In genomic region chr14:89367449-89368120, GRCh38 we compare ENCODE assay signal across 11 cellular contexts. TPM values are rescaled to one million over a fixed set of nuclear protein-coding genes. Genes with fewer than 3 reads are reported as not detected.
A peak's percentile ranks its signal among the peaks of the same experiment; 100 is the strongest.
DNase-seq lines count a peak whose midpoint lies in the region; ATAC-seq and TF ChIP-seq lines count a peak whose summit lies in the region.
"Had no signal": no experiment of that assay in that cellular context is flagged by ENCODE, and none has a peak within 500 bp of the region (broad histone marks: within the 10 kb centered on the region; RNA-seq: fewer than 3 reads in every experiment).

No MANE protein-coding gene starts in this region.

- no CpG with 5 or more reads among the region's 18 CpGs for WGBS in neuronal stem cell (ENCODE audit: extremely low coverage in 2 of 2, insufficient read length in 2 of 2, insufficient replicate concordance in 1 of 2), 2 donors

- no peaks in the 10 kb centered on the region for H3K36me3 Mint-ChIP-seq in glutamatergic neuron (ENCODE audit: unreplicated experiment)

- H2AFZ ChIP-seq in SU-DHL-6 (ENCODE audit: low read depth, low read length, severe bottlenecking) (no peak overlapping the region), neuronal stem cell (ENCODE audit: low read length) (no peak overlapping the region)

- H3K14ac ChIP-seq in neuronal stem cell (ENCODE audit: low read length), result no peak overlapping the region

- no peak overlapping the region for H4K91ac ChIP-seq in neuronal stem cell (ENCODE audit: low read depth, low read length, poor library complexity)

- H3K23ac ChIP-seq in neuronal stem cell (ENCODE audit: low read depth, low read length, poor library complexity), result no peak overlapping the region

- H3K9me3 ChIP-seq in BLaER1 treated with 17β-estradiol and CSF1 and Interleukin-3, amounts not matched to agents 10 nM and 100 nM (replicated peaks in 1 of 11), result peaks cover 0 to 40% (median 19%) of the 10 kb centered on the region in 11 experiments; a peak in 15 of 22 replicates
- H3K9me3 ChIP-seq in SU-DHL-6 (ENCODE audit: insufficient read depth, low read length) (no peaks in the 10 kb centered on the region), neuronal stem cell (replicated peaks in 1 of 2; ENCODE audit: control insufficient read depth in 2 of 2, insufficient read depth in 1 of 2, low read depth in 1 of 2, low read length in 2 of 2) (no peaks in the 10 kb centered on the region)

- no peak overlapping the region for H2BK5ac ChIP-seq in neuronal stem cell (ENCODE audit: low read length)

- peak overlapping the region; percentile 43 for H3K27ac Mint-ChIP-seq in glutamatergic neuron (ENCODE audit: unreplicated experiment)

- H3K4me3 ChIP-seq in BLaER1 treated with 17β-estradiol and CSF1 and Interleukin-3, amounts not matched to agents 10 nM and 100 nM, result no peak overlapping the region
- H3K4me3 ChIP-seq in SU-DHL-6 (ENCODE audit: insufficient read depth, low read length, poor library complexity, severe bottlenecking) (no peak overlapping the region), neuronal stem cell (ENCODE audit: low read length in 2 of 2) (no peak overlapping the region)

- no peaks in the 10 kb centered on the region for H3K27me3 ChIP-seq in BLaER1 treated with 17β-estradiol and CSF1 and Interleukin-3, amounts not matched to agents 10 nM and 100 nM
- H3K27me3 ChIP-seq in SU-DHL-6 (ENCODE audit: low read length) (no peaks in the 10 kb centered on the region), neuronal stem cell (ENCODE audit: control insufficient read depth in 3 of 3, insufficient read depth in 3 of 3, low read depth in 1 of 3, low read length in 3 of 3) (no peaks in the 10 kb centered on the region)

- ATAC-seq in HG03571 (IDR thresholded peaks at IDR 0.05; ENCODE audit: unreplicated experiment), result no peak
- no peak for ATAC-seq in GM18520 (IDR thresholded peaks at IDR 0.05; ENCODE audit: unreplicated experiment)

- DNase-seq in glutamatergic neuron (no peak), neuronal stem cell (ENCODE audit: low spot score) (no peak), NCI-H2081 treated with DMSO at 0.1 percent for 48 hours (lab: John Stamatoyannopoulos, UW) (no peak)
- no peak for DNase-seq in stimulated activated naive CD4-positive, alpha-beta T cell treated with Interleukin-2 at 50 U/mL for 16 hours (lab: John Stamatoyannopoulos, UW)
- DNase-seq: activated gamma-delta T cell; effector memory CD4-positive, alpha-beta T cell had no signal

- H2BK12ac ChIP-seq in neuronal stem cell (ENCODE audit: low read length), result no peak overlapping the region

- peaks cover 2% of the 10 kb centered on the region for H3K27me3 Mint-ChIP-seq in glutamatergic neuron (ENCODE audit: unreplicated experiment)

- H2BK120ac ChIP-seq in neuronal stem cell (ENCODE audit: low read depth, low read length), result no peak overlapping the region

- H3K9me3 Mint-ChIP-seq in glutamatergic neuron (ENCODE audit: unreplicated experiment), result peaks cover 2% of the 10 kb centered on the region

- peaks cover 43% of the 10 kb centered on the region for H3K4me1 Mint-ChIP-seq in glutamatergic neuron (ENCODE audit: low read depth, unreplicated experiment)

- no peak overlapping the region for H2BK15ac ChIP-seq in neuronal stem cell (ENCODE audit: low read length)

- H3K79me1 ChIP-seq in neuronal stem cell (ENCODE audit: low read depth, low read length), result peaks cover 3% of the 10 kb centered on the region

- H3K9me2 ChIP-seq in SU-DHL-6 (replicated peaks; ENCODE audit: insufficient read depth, low read length), result no peaks in the 10 kb centered on the region

- H3K9ac ChIP-seq in BLaER1 treated with 17β-estradiol and CSF1 and Interleukin-3, amounts not matched to agents 10 nM and 100 nM, result peak overlapping the region in 5 of 11 experiments; percentile 1 to 58 (median 45); a peak in 2 of 22 replicates
- H3K9ac ChIP-seq in SU-DHL-6 (ENCODE audit: low read length) (peak overlapping the region; percentile 25; the same call in 1 of the 2 replicates), neuronal stem cell (ENCODE audit: low read depth, low read length, poor library complexity) (no peak overlapping the region)

- peak overlapping the region in 10 of 11 experiments; percentile 58 to 92 (median 76); a peak in 20 of 22 replicates for H3K27ac ChIP-seq in BLaER1 treated with 17β-estradiol and CSF1 and Interleukin-3, amounts not matched to agents 10 nM and 100 nM
- H3K27ac ChIP-seq in SU-DHL-6 (ENCODE audit: low read depth, low read length) (peak overlapping the region; percentile 97), neuronal stem cell (replicated peaks; ENCODE audit: low read length) (no peak overlapping the region)

- peaks cover 0 to 37% (median 0%) of the 10 kb centered on the region in 11 experiments; a peak in 6 of 22 replicates for H4K20me1 ChIP-seq in BLaER1 treated with 17β-estradiol and CSF1 and Interleukin-3, amounts not matched to agents 10 nM and 100 nM
- H4K20me1 ChIP-seq in SU-DHL-6 (ENCODE audit: low read depth, low read length), result no peaks in the 10 kb centered on the region

- TF ChIP-seq CTCF in SU-DHL-6 (IDR thresholded peaks at IDR 0.05; ENCODE audit: insufficient read depth, low read length, poor library complexity, severe bottlenecking) (no peak), glutamatergic neuron (IDR thresholded peaks at IDR 0.05; ENCODE audit: partially characterized antibody, unreplicated experiment) (no peak)

- H2AK5ac ChIP-seq in neuronal stem cell (ENCODE audit: low read depth, low read length), result no peak overlapping the region

- peaks cover 0 to 26% (median 11%) of the 10 kb centered on the region in 11 experiments; a peak in 7 of 22 replicates for H3K36me3 ChIP-seq in BLaER1 treated with 17β-estradiol and CSF1 and Interleukin-3, amounts not matched to agents 10 nM and 100 nM
- H3K36me3 ChIP-seq in SU-DHL-6 (ENCODE audit: low read length), result no peaks in the 10 kb centered on the region; the same call in 1 of the 2 replicates
- H3K36me3 ChIP-seq in neuronal stem cell (replicated peaks in 1 of 2; ENCODE audit: control insufficient read depth in 2 of 2, insufficient read depth in 2 of 2, low read length in 2 of 2), result no peaks in the 10 kb centered on the region

- H3K18ac ChIP-seq in neuronal stem cell (ENCODE audit: low read length), result peak overlapping the region; percentile 25

- H3K4me2 ChIP-seq in BLaER1 treated with 17β-estradiol and CSF1 and Interleukin-3, amounts not matched to agents 10 nM and 100 nM, result peak overlapping the region; percentile 80 to 98 (median 92)
- H3K4me2 ChIP-seq in SU-DHL-6 (ENCODE audit: low read depth, low read length, poor library complexity, severe bottlenecking) (peak overlapping the region; percentile 87), neuronal stem cell (ENCODE audit: insufficient read depth, low read length, poor library complexity, severe bottlenecking) (no peak overlapping the region)

- no peak overlapping the region for H4K8ac ChIP-seq in neuronal stem cell (ENCODE audit: low read depth, low read length)

- peaks cover 79 to 95% (median 90%) of the 10 kb centered on the region in 10 experiments for H3K4me1 ChIP-seq in BLaER1 treated with 17β-estradiol and CSF1 and Interleukin-3, amounts not matched to agents 10 nM and 100 nM
- peaks cover 0 to 3% of the 10 kb centered on the region in 2 donors for H3K4me1 ChIP-seq in neuronal stem cell (ENCODE audit: control insufficient read depth in 2 of 2, insufficient read depth in 1 of 2, low read depth in 1 of 2, low read length in 2 of 2)

- peaks cover 92% of the 10 kb centered on the region for H3K79me2 ChIP-seq in SU-DHL-6 (ENCODE audit: insufficient read depth, low read length)

- peaks cover 36% of the 10 kb centered on the region for H3F3A ChIP-seq in SU-DHL-6 (ENCODE audit: insufficient read depth)

- H3K4me3 Mint-ChIP-seq in glutamatergic neuron (ENCODE audit: unreplicated experiment), result no peak overlapping the region
- H3K4me3 Mint-ChIP-seq: mesothelial cell of epicardium had no signal

- H3K4ac ChIP-seq in neuronal stem cell (ENCODE audit: low read length), result no peak overlapping the region

RNA-seq across cellular contexts. Expression of gene FOXN3, which starts 49.4 kb away (rescaled TPM):
- total RNA-seq in glutamatergic neuron (ENCODE audit: unreplicated experiment), result 139 TPM
- 21.1 TPM for polyA plus RNA-seq in neuronal stem cell (2013, experiment 1 of 2)
- polyA plus RNA-seq in neuronal stem cell (2013, experiment 2 of 2), result 21.5 TPM
